Comparison of ENCODE assay signal across 24 cellular contexts in genomic region chr7:48033922-48034321, GRCh38. TPM values are rescaled to one million over a fixed set of nuclear protein-coding genes. Genes with fewer than 3 reads are reported as not detected.
"Had no signal": no experiment of that assay in that cellular context is flagged by ENCODE, and none has a peak within 500 bp of the region (broad histone marks: within the 10 kb centered on the region; RNA-seq: fewer than 3 reads in every experiment).

No MANE protein-coding gene starts in this region.

- H3K27ac Mint-ChIP-seq: activated CD4-positive, alpha-beta memory T cell treated with anti-CD3 and anti-CD28 coated beads, Interleukin-2, amount 10 ng/mL, durations not matched to agents 7 days and 5 days; activated CD4-positive, alpha-beta T cell treated with anti-CD3 and anti-CD28 coated beads, Interleukin-2, amount 10 ng/mL, durations not matched to agents 7 days and 5 days; activated naive CD4-positive, alpha-beta T cell treated with anti-CD3 and anti-CD28 coated beads for 36 hours; activated naive CD8-positive, alpha-beta T cell; activated T-helper 17 cell treated with anti-CD3 and anti-CD28 coated beads, Interleukin-2, amount 50 U/mL, for 72 hours; T-helper 1 cell treated with Interleukin-12 subunit alpha and Interleukin-12 subunit beta and Interleukin-4 antibody, amounts not matched to agents 30 μg/mL and 1 μg/mL, for 36 hours; WTC11 had no signal

- H3K9me3 Mint-ChIP-seq: activated CD4-positive, alpha-beta memory T cell treated with anti-CD3 and anti-CD28 coated beads, Interleukin-2, amount 10 ng/mL, durations not matched to agents 7 days and 5 days; activated CD4-positive, alpha-beta T cell treated with anti-CD3 and anti-CD28 coated beads, Interleukin-2, amount 10 ng/mL, durations not matched to agents 7 days and 5 days; activated naive CD4-positive, alpha-beta T cell treated with anti-CD3 and anti-CD28 coated beads for 36 hours; activated T-helper 17 cell treated with anti-CD3 and anti-CD28 coated beads, Interleukin-2, amount 50 U/mL, for 72 hours; T-helper 1 cell treated with Interleukin-12 subunit alpha and Interleukin-12 subunit beta and Interleukin-4 antibody, amounts not matched to agents 30 μg/mL and 1 μg/mL, for 36 hours; WTC11 had no signal

- H3K4me3 ChIP-seq: colonic mucosa, K562 had no signal

- H3K4me3 Mint-ChIP-seq: activated CD4-positive, alpha-beta memory T cell treated with anti-CD3 and anti-CD28 coated beads, Interleukin-2, amount 10 ng/mL, durations not matched to agents 7 days and 5 days; activated CD4-positive, alpha-beta T cell treated with anti-CD3 and anti-CD28 coated beads, Interleukin-2, amount 10 ng/mL, durations not matched to agents 7 days and 5 days; activated naive CD4-positive, alpha-beta T cell treated with anti-CD3 and anti-CD28 coated beads for 36 hours; T-helper 1 cell treated with Interleukin-12 subunit alpha and Interleukin-12 subunit beta and Interleukin-4 antibody, amounts not matched to agents 30 μg/mL and 1 μg/mL, for 36 hours; WTC11 had no signal

- H3K36me3 Mint-ChIP-seq: WTC11 had no signal

- FAIRE-seq: K562 had no signal

- H3K36me3 ChIP-seq: brain microvascular endothelial cell, colonic mucosa had no signal

- H3K9me3 ChIP-seq: colonic mucosa had no signal

- H3K27ac ChIP-seq: brain microvascular endothelial cell, colonic mucosa had no signal

- DNase-seq: activated CD4-positive, alpha-beta memory T cell treated with anti-CD3 and anti-CD28 coated beads, Interleukin-2, amount 10 ng/mL, durations not matched to agents 7 days and 5 days; activated CD4-positive, alpha-beta T cell treated with anti-CD3 and anti-CD28 coated beads, Interleukin-2, amount 10 ng/mL, durations not matched to agents 7 days and 5 days; activated gamma-delta T cell; activated naive CD4-positive, alpha-beta T cell treated with anti-CD3 and anti-CD28 coated beads for 36 hours; activated T-cell treated with anti-CD3 and anti-CD28 coated beads for 4 hours; activated T-cell treated with anti-CD3 and anti-CD28 coated beads, Interleukin-2, amount 50 U/mL, for 48 hours; brain microvascular endothelial cell; caudate nucleus; colonic mucosa; Karpas-422; NCI-H1105 treated with DMSO at 0.1 percent for 48 hours; NCI-H1436 treated with DMSO at 0.1 percent for 48 hours; NCI-H187 treated with DMSO at 0.1 percent for 48 hours; NCI-H2081 treated with DMSO at 0.1 percent for 48 hours; NCI-H526 had no signal

- ATAC-seq: activated T-helper 17 cell treated with anti-CD3 and anti-CD28 coated beads, Interleukin-2, amount 50 U/mL, for 72 hours; K562; WTC11 had no signal

RNA-seq across cellular contexts. Expression of gene C7orf57, which starts 1.4 kb away (rescaled TPM):
- total RNA-seq: K562, NCI-H460 had no signal
- polyA plus RNA-seq: adipose tissue, K562 had no signal

RNA-seq across cellular contexts. Expression of gene SUN3, which starts 5.0 kb away (rescaled TPM):
- total RNA-seq: activated CD4-positive, alpha-beta memory T cell treated with anti-CD3 and anti-CD28 coated beads, Interleukin-2, amount 10 ng/mL, durations not matched to agents 7 days and 5 days; activated CD8-positive, alpha-beta memory T cell treated with anti-CD3 and anti-CD28 coated beads for 36 hours; activated naive CD4-positive, alpha-beta T cell treated with anti-CD3 and anti-CD28 coated beads for 36 hours; colonic mucosa; K562; NCI-H460; RPMI7951; WTC11 had no signal
- polyA plus RNA-seq: adipose tissue had no signal
